20 cellular contexts compared by ENCODE assay signal in the genomic region with DNA sequence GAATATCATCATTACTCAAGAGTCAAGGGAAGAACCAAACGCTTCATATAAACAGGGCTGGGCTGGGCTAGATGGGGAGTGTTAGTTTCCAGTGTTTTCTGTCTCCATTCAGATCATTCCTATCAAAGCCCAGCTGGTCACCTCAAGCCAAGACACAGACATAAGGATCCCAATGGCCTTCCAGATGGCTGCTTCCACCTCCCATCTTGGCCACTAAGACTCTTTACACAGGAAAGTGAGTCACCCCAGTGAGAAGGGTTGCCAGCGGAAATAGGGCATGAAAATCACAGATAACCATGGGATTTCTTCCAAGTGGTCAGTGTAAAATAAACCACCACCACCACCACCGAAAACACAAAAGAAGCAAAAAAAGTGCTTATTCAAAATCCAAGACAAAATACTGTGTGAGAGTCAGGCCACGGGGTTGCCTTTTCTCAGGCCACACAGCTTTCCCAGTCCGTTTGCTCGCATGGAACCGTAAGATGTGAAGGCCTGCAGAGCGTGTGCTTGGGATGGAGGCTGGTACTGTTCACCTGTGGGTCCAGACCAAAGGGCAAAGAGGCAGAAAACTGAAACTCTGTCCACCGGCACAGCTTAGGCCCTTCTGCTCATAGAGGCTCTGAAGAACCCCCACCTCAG. TPM values are rescaled to one million over a fixed set of nuclear protein-coding genes. Genes with fewer than 3 reads are reported as not detected.
DNase-seq lines count a peak whose midpoint lies in the region; ATAC-seq, FAIRE-seq and TF ChIP-seq lines count a peak whose summit lies in the region.
"Had no signal": no experiment of that assay in that cellular context is flagged by ENCODE, and none has a peak within 500 bp of the region (broad histone marks: within the 10 kb centered on the region; RNA-seq: fewer than 3 reads in every experiment).

No MANE protein-coding gene starts in this region.

- CTCF ChIA-PET in IMR-90 (lab: Yijun Ruan, JAX) (interaction anchor here (1.0 kb wide), 1 partner anchor 144 kb away, joined by 3 read pairs; no protein-coding TSS in a partner anchor), K562 (lab: Yijun Ruan, JAX; ENCODE audit: low intra/inter-chr PET ratio) (no interaction called here)

- H3K14ac ChIP-seq in IMR-90 (replicated peaks; ENCODE audit: low read depth, low read length): no peak overlapping the region

- H3K9me3 Mint-ChIP-seq in immature natural killer cell (no peaks in the 10 kb centered on the region), CD14-positive monocyte (peaks cover 0 to 3% (median 0%) of the 10 kb centered on the region in 7 donors)
- H3K9me3 Mint-ChIP-seq: activated T-cell treated with anti-CD3 and anti-CD28 coated beads, Interleukin-2, amount 50 U/mL, for 4 hours; stimulated activated effector memory CD8-positive, alpha-beta T cell treated with anti-CD3 and anti-CD28 coated beads, Interleukin-12 subunit alpha, Interleukin-12 subunit beta, amount 100 ng/mL, for 72 hours; T-cell had no signal

- 80% methylated on average over 1 of the region's 9 CpGs; no CpG with 5 or more reads in 1 of the 2 experiments for WGBS in IMR-90 (ENCODE audit: extremely low coverage in 2 of 2, insufficient read length in 1 of 2), 2 experiments
- WGBS in K562 (ENCODE audit: insufficient coverage, low coverage, missing lambda C conversion rate): 13% methylated on average over 9 of the region's 9 CpGs

- BruUV-seq in IMR-90 (replicated peaks; lab: Mats Ljungman, UMichigan) (no TSS peak), K562 (replicated peaks; lab: Mats Ljungman, UMichigan) (no TSS peak)

- H3K4me1 ChIP-seq in IMR-90 (ENCODE audit: control insufficient read depth, insufficient read depth, low read length) (no peaks in the 10 kb centered on the region; the same call in 1 of the 2 replicates), K562 (replicated peaks in 1 of 2; ENCODE audit: control insufficient read depth in 2 of 2, insufficient read depth in 2 of 2, low read length in 2 of 2) (no peaks in the 10 kb centered on the region; a peak in 1 of 5 replicates)
- H3K4me1 ChIP-seq: prostate gland had no signal

- no peak for TF ChIP-seq POLR2A in IMR-90 (IDR thresholded peaks at IDR 0.05; ENCODE audit: low read depth, low read length)
- TF ChIP-seq POLR2A in K562 (conservative IDR thresholded peaks at IDR 0.05): no peak

- peaks cover 0 to 5% (median 0%) of the 10 kb centered on the region in 3 donors for H3K27me3 Mint-ChIP-seq in immature natural killer cell (ENCODE audit: low read depth in 3 of 3)
- peaks cover 2 to 5% (median 2%) of the 10 kb centered on the region in 3 donors for H3K27me3 Mint-ChIP-seq in CD14-positive monocyte (ENCODE audit: low read depth in 3 of 3)
- H3K27me3 Mint-ChIP-seq: T-cell had no signal

- intact Hi-C loops in IMR-90 (cut with micrococcal nuclease) (no loop called here), K562 (cut with micrococcal nuclease) (no loop called here), CD14-positive monocyte (cut with micrococcal nuclease) (no loop called here)

- no peak overlapping the region for H2BK120ac ChIP-seq in IMR-90 (ENCODE audit: low read depth, low read length)

- H2BK20ac ChIP-seq in IMR-90 (ENCODE audit: low read depth, low read length): no peak overlapping the region

- dilution Hi-C loops in IMR-90 (cut with HindIII; ENCODE audit: low sequenced_read_pairs, unreplicated experiment): loop anchor here (25.0 kb wide), 1 partner anchor 264 kb away; no protein-coding TSS in a partner anchor

- H2AFZ ChIP-seq in IMR-90 (replicated peaks; ENCODE audit: low read length, poor library complexity) (no peak overlapping the region), K562 (ENCODE audit: low read depth, low read length) (no peak overlapping the region)

- H4K8ac ChIP-seq in IMR-90 (ENCODE audit: low read depth in 2 of 2, low read length in 2 of 2): no peak overlapping the region

- TF ChIP-seq RAD21 in IMR-90 (IDR thresholded peaks at IDR 0.05; ENCODE audit: low read length) (no peak), K562 (CRISPR knock-in tag; conservative IDR thresholded peaks at IDR 0.05 in 1 of 2, IDR thresholded peaks at IDR 0.05 in 1 of 2) (no peak)

- DNase-seq in AG10803 (ENCODE audit: low read depth) (peak; percentile 63), IMR-90 (peak; percentile 40), K562 (ENCODE audit: extremely low read depth in 1 of 4, low spot score in 3 of 4) (no peak), immature natural killer cell (peak in 1 of 3 donors; percentile 13), CD14-positive monocyte (ENCODE audit: low spot score) (no peak), T1000 (lab: John Stamatoyannopoulos, UW) (no peak)
- DNase-seq: activated CD4-positive, alpha-beta T cell treated with anti-CD3 and anti-CD28 coated beads for 4 hours; activated T-cell treated with anti-CD3 and anti-CD28 coated beads, Interleukin-2, amount 50 U/mL, for 4 hours; AML-193; DMS53; MV-4-11; NCI-H2171 treated with DMSO at 0.1 percent for 48 hours; stimulated activated CD4-positive, alpha-beta T cell treated with anti-CD3 and anti-CD28 coated beads, Interleukin-4, amount 100 ng/mL, for 1 hour; T-cell had no signal

- H4K20me1 ChIP-seq in IMR-90 (ENCODE audit: insufficient read depth, low read length): no peaks in the 10 kb centered on the region
- no peaks in the 10 kb centered on the region; the same call in 1 of the 2 replicates for H4K20me1 ChIP-seq in K562 (replicated peaks; ENCODE audit: control insufficient read depth, insufficient read depth, low read length)

- H3K56ac ChIP-seq in IMR-90 (ENCODE audit: extremely low read depth, insufficient read depth, low read length): no peak overlapping the region

- no peak overlapping the region for H2AK9ac ChIP-seq in IMR-90 (replicated peaks; ENCODE audit: low read depth, low read length, poor library complexity)

- H3K4ac ChIP-seq in IMR-90 (ENCODE audit: low read depth, low read length): no peak overlapping the region

- no peak overlapping the region for H2BK15ac ChIP-seq in IMR-90 (ENCODE audit: low read depth, low read length)

- H3K27ac ChIP-seq in IMR-90 (ENCODE audit: insufficient read depth, low read length) (no peak overlapping the region), K562 (ENCODE audit: extremely low read depth, low read depth, low read length) (no peak overlapping the region)
- H3K27ac ChIP-seq: prostate gland had no signal

- H3K27ac Mint-ChIP-seq in immature natural killer cell (peak overlapping the region in 5 of 6 donors; percentile 8 to 82 (median 25)), CD14-positive monocyte (no peak overlapping the region)
- H3K27ac Mint-ChIP-seq: brain; stimulated activated effector memory CD8-positive, alpha-beta T cell treated with anti-CD3 and anti-CD28 coated beads, Interleukin-12 subunit alpha, Interleukin-12 subunit beta, amount 100 ng/mL, for 72 hours; T-cell had no signal

- no peak overlapping the region for H3K23ac ChIP-seq in IMR-90 (ENCODE audit: low read depth, low read length)

- in situ Hi-C loops in IMR-90 (cut with MboI; ENCODE audit: low sequenced_read_pairs) (loop anchor here (10.0 kb wide), 1 partner anchor 132 kb away; no protein-coding TSS in a partner anchor), K562 (cut with MboI) (loop anchor here (25.0 kb wide), 1 partner anchor 139 kb away; no protein-coding TSS in a partner anchor)

- no peak overlapping the region for H2BK5ac ChIP-seq in IMR-90 (ENCODE audit: low read depth, low read length, poor library complexity, severe bottlenecking)

- H2AK5ac ChIP-seq in IMR-90 (ENCODE audit: low read depth, low read length): no peak overlapping the region

- H3K4me3 ChIP-seq in AG10803 (ENCODE audit: low read length) (no peak overlapping the region), IMR-90 (ENCODE audit: insufficient read depth, low read depth, low read length) (no peak overlapping the region), K562 (no peak overlapping the region)
- H3K4me3 ChIP-seq: prostate gland had no signal

- H3K36me3 ChIP-seq in IMR-90 (ENCODE audit: control insufficient read depth, insufficient read depth, low read length): no peaks in the 10 kb centered on the region
- H3K36me3 ChIP-seq in K562 (ENCODE audit: control insufficient read depth, insufficient read depth, low read length): no peaks in the 10 kb centered on the region
- H3K36me3 ChIP-seq: prostate gland had no signal

- no peak overlapping the region for H4K91ac ChIP-seq in IMR-90 (ENCODE audit: insufficient read depth, low read depth, low read length)

- no peaks in the 10 kb centered on the region for H3K79me2 ChIP-seq in K562 (ENCODE audit: control insufficient read depth, insufficient read depth, low read length)

- no peak; the same call in 1 of the 2 replicates for ATAC-seq in IMR-90 (ENCODE audit: low read depth)
- ATAC-seq in K562: no peak
- no peak for ATAC-seq in GM21447 (IDR thresholded peaks at IDR 0.05; ENCODE audit: unreplicated experiment)
- no peak for ATAC-seq in HG03108 (IDR thresholded peaks at IDR 0.05; ENCODE audit: unreplicated experiment)
- ATAC-seq: activated T-cell treated with anti-CD3 and anti-CD28 coated beads, Interleukin-2, amount 50 U/mL, for 4 hours; stimulated activated effector memory CD8-positive, alpha-beta T cell treated with anti-CD3 and anti-CD28 coated beads, Interleukin-12 subunit alpha, Interleukin-12 subunit beta, amount 100 ng/mL, for 72 hours; T-cell had no signal

- H3K79me1 ChIP-seq in IMR-90 (ENCODE audit: low read depth in 1 of 2, low read length in 2 of 2): no peaks in the 10 kb centered on the region

- POLR2A ChIA-PET in IMR-90 (lab: Charles Lee; ENCODE audit: unreplicated experiment) (no interaction called here), K562 (lab: Yijun Ruan, JAX) (no interaction called here)

- H3K27me3 ChIP-seq in IMR-90 (ENCODE audit: control insufficient read depth, insufficient read depth, low read length) (peaks cover 7% of the 10 kb centered on the region), K562 (ENCODE audit: control insufficient read depth in 2 of 2, insufficient read depth in 2 of 2, low read length in 2 of 2) (peaks cover 3 to 45% of the 10 kb centered on the region in 2 experiments; a peak in 4 of 5 replicates)

- no peak overlapping the region for H4K5ac ChIP-seq in IMR-90 (ENCODE audit: low read depth, low read length)

- TF ChIP-seq EP300 in K562 (IDR thresholded peaks at IDR 0.05; ENCODE audit: low read length): no peak

- peaks cover 29 to 64% of the 10 kb centered on the region in 2 donors for H3K4me1 Mint-ChIP-seq in immature natural killer cell
- no peaks in the 10 kb centered on the region for H3K4me1 Mint-ChIP-seq in CD14-positive monocyte
- H3K4me1 Mint-ChIP-seq: brain; stimulated activated effector memory CD8-positive, alpha-beta T cell treated with anti-CD3 and anti-CD28 coated beads, Interleukin-12 subunit alpha, Interleukin-12 subunit beta, amount 100 ng/mL, for 72 hours had no signal

- peaks cover 0 to 19% (median 19%) of the 10 kb centered on the region in 3 donors for H3K36me3 Mint-ChIP-seq in immature natural killer cell
- H3K36me3 Mint-ChIP-seq in CD14-positive monocyte: no peaks in the 10 kb centered on the region
- H3K36me3 Mint-ChIP-seq: brain; stimulated activated effector memory CD8-positive, alpha-beta T cell treated with anti-CD3 and anti-CD28 coated beads, Interleukin-12 subunit alpha, Interleukin-12 subunit beta, amount 100 ng/mL, for 72 hours had no signal

- no peak overlapping the region for H3K4me2 ChIP-seq in IMR-90 (ENCODE audit: low read depth, low read length)
- H3K4me2 ChIP-seq in K562 (ENCODE audit: insufficient read depth, low read length): no peak overlapping the region

- H3K9ac ChIP-seq in IMR-90 (ENCODE audit: low read depth, low read length) (no peak overlapping the region), K562 (ENCODE audit: insufficient read depth in 1 of 2, low read depth in 2 of 2, low read length in 2 of 2) (no peak overlapping the region)

- no peaks in the 10 kb centered on the region for H3K9me3 ChIP-seq in IMR-90 (ENCODE audit: control insufficient read depth, insufficient read depth, low read length)
- no peaks in the 10 kb centered on the region for H3K9me3 ChIP-seq in K562 (replicated peaks; ENCODE audit: control insufficient read depth, insufficient read depth, low read depth, low read length)
- H3K9me3 ChIP-seq: prostate gland had no signal

- H3K18ac ChIP-seq in IMR-90 (ENCODE audit: low read depth, low read length): no peak overlapping the region

- no peaks in the 10 kb centered on the region for H3K9me1 ChIP-seq in IMR-90 (ENCODE audit: insufficient read depth, low read length)
- H3K9me1 ChIP-seq in K562 (ENCODE audit: control insufficient read depth, insufficient read depth, low read length): no peaks in the 10 kb centered on the region

- no peak for TF ChIP-seq CTCF in AG10803 (conservative IDR thresholded peaks at IDR 0.05; ENCODE audit: low read length)
- TF ChIP-seq CTCF in IMR-90 (conservative IDR thresholded peaks at IDR 0.05; ENCODE audit: low read depth, low read length): no peak
- no peak for TF ChIP-seq CTCF in K562 (IDR thresholded peaks at IDR 0.05 in 2 of 3, conservative IDR thresholded peaks at IDR 0.05 in 1 of 3; ENCODE audit: insufficient read depth in 2 of 3, low read depth in 1 of 3, low read length in 3 of 3)
- no peak for TF ChIP-seq CTCF in CD14-positive monocyte (IDR thresholded peaks at IDR 0.05)

- FAIRE-seq in K562 (lab: Jason Lieb, UNC): no peak
- FAIRE-seq: GM19239 had no signal

- H3K4me3 Mint-ChIP-seq in immature natural killer cell: peak overlapping the region in 3 of 5 donors; percentile 0 to 11 (median 1)
- no peak overlapping the region for H3K4me3 Mint-ChIP-seq in CD14-positive monocyte
- H3K4me3 Mint-ChIP-seq: activated T-cell treated with anti-CD3 and anti-CD28 coated beads, Interleukin-2, amount 50 U/mL, for 4 hours; brain; stimulated activated effector memory CD8-positive, alpha-beta T cell treated with anti-CD3 and anti-CD28 coated beads, Interleukin-12 subunit alpha, Interleukin-12 subunit beta, amount 100 ng/mL, for 72 hours; T-cell had no signal

RNA-seq across cellular contexts. Expression of a gene that starts 5.6 kb away (rescaled TPM):
- total RNA-seq in IMR-90 (2012; rRNA removed): not detected in 2 replicates
- polyA plus RNA-seq in IMR-90 (2012; rRNA removed): not detected in 2 replicates
- not detected in 2 replicates for polyA plus RNA-seq in IMR-90 (2012; cell fraction: cytosol; rRNA removed)
- not detected in 2 replicates for polyA plus RNA-seq in IMR-90 (2012; cell fraction: nucleus; rRNA removed; ENCODE audit: low replicate concordance)
- 2.5 TPM in 1 of 2 replicates, not detected in the other for total RNA-seq in K562 (2011; cell fraction: chromatin; rRNA removed; ENCODE audit: low replicate concordance)
- 4.6 and 6.2 TPM in 2 replicates for total RNA-seq in K562 (2011; cell fraction: nucleolus; rRNA removed)
- total RNA-seq in K562 (2011; cell fraction: nucleoplasm; rRNA removed): 3.5 and 4.8 TPM in 2 replicates
- total RNA-seq in K562 (2014; rRNA removed): 1.1 and 1.7 TPM in 2 replicates
- total RNA-seq in K562 (2014; rRNA removed; fragmentation: Illumina TruSeq; extraction: Trizol): 2.4 and 2.5 TPM in 2 replicates
- total RNA-seq in K562 (2015; rRNA removed; fragmentation: Illumina TruSeq; extraction: Trizol): 1.3 and 2.4 TPM in 2 replicates
- 23.9 and 30.1 TPM in 2 replicates for total RNA-seq in K562 (2021)
- polyA plus RNA-seq in K562 (2011; rRNA removed): 3.8 and 6.4 TPM in 2 replicates
- polyA plus RNA-seq in K562 (2011; cell fraction: cytosol; rRNA removed): 9.3 and 14.7 TPM in 2 replicates
- 4.3 and 5.0 TPM in 2 replicates for polyA plus RNA-seq in K562 (2011; cell fraction: nucleus; rRNA removed)
- polyA plus RNA-seq in K562 (2012): 6.6 and 43.8 TPM in 2 replicates
- 4.7 and 6.2 TPM in 2 replicates for polyA plus RNA-seq in K562 (2014; fragmentation: Illumina TruSeq; extraction: Trizol)
- polyA plus RNA-seq in K562 (2014; fragmentation: Nextera tagmentation; extraction: Ambion mirVana): 10 to 100 TPM in 1 of 2 experiments, 1 to 10 TPM in 1; 9.5 to 16.4 TPM
- 1.4 and 1.6 TPM in 2 replicates for polyA plus RNA-seq in K562 (2014; rRNA removed)
- 2.8 and 3.7 TPM in 2 replicates for polyA minus RNA-seq in K562 (2011; rRNA and poly(A)+ RNA removed)
- 4.5 and 5.4 TPM in 2 replicates for polyA minus RNA-seq in K562 (2011; cell fraction: cytosol; rRNA and poly(A)+ RNA removed)
- polyA minus RNA-seq in K562 (2011; cell fraction: nucleus; rRNA and poly(A)+ RNA removed): 0.67 and 1.4 TPM in 2 replicates
- polyA plus RNA-seq in immature natural killer cell: not detected
- not detected for polyA plus RNA-seq in CD14-positive monocyte
- total RNA-seq: prostate gland had no signal

RNA-seq across cellular contexts. Expression of a gene that starts 27.1 kb away (rescaled TPM):
- not detected in 2 replicates for total RNA-seq in IMR-90 (2012; rRNA removed)
- polyA plus RNA-seq in IMR-90 (2012; rRNA removed): not detected in 2 replicates
- not detected in 2 replicates for polyA plus RNA-seq in IMR-90 (2012; cell fraction: cytosol; rRNA removed)
- polyA plus RNA-seq in IMR-90 (2012; cell fraction: nucleus; rRNA removed; ENCODE audit: low replicate concordance): not detected in 2 replicates
- total RNA-seq in K562 (2011; cell fraction: chromatin; rRNA removed; ENCODE audit: low replicate concordance): not detected in 2 replicates
- not detected in 2 replicates for total RNA-seq in K562 (2011; cell fraction: nucleolus; rRNA removed)
- total RNA-seq in K562 (2011; cell fraction: nucleoplasm; rRNA removed): not detected in 2 replicates
- not detected in 2 replicates for total RNA-seq in K562 (2014; rRNA removed)
- total RNA-seq in K562 (2014; rRNA removed; fragmentation: Illumina TruSeq; extraction: Trizol): not detected in 2 replicates
- not detected in 2 replicates for total RNA-seq in K562 (2015; rRNA removed; fragmentation: Illumina TruSeq; extraction: Trizol)
- 6.6 and 8.8 TPM in 2 replicates for total RNA-seq in K562 (2021)
- not detected in 2 replicates for polyA plus RNA-seq in K562 (2011; rRNA removed)
- not detected in 2 replicates for polyA plus RNA-seq in K562 (2011; cell fraction: cytosol; rRNA removed)
- polyA plus RNA-seq in K562 (2011; cell fraction: nucleus; rRNA removed): 0.27 TPM in 1 of 2 replicates, not detected in the other
- 0.86 TPM in 1 of 2 replicates, not detected in the other for polyA plus RNA-seq in K562 (2012)
- polyA plus RNA-seq in K562 (2014; fragmentation: Illumina TruSeq; extraction: Trizol): not detected in 2 replicates
- polyA plus RNA-seq in K562 (2014; fragmentation: Nextera tagmentation; extraction: Ambion mirVana): under 1 TPM; 0.07 to 0.20 TPM
- not detected in 2 replicates for polyA plus RNA-seq in K562 (2014; rRNA removed)
- polyA minus RNA-seq in K562 (2011; rRNA and poly(A)+ RNA removed): not detected in 2 replicates
- not detected in 2 replicates for polyA minus RNA-seq in K562 (2011; cell fraction: cytosol; rRNA and poly(A)+ RNA removed)
- not detected in 2 replicates for polyA minus RNA-seq in K562 (2011; cell fraction: nucleus; rRNA and poly(A)+ RNA removed)
- under 1 TPM in 1 of 3 donors, not detected in 2; 0.13 TPM for polyA plus RNA-seq in immature natural killer cell
- polyA plus RNA-seq in CD14-positive monocyte: not detected
- total RNA-seq: prostate gland had no signal

Comparison
In these comparisons a context has a peak if more than half of its experiments do, and no peak if none do; other contexts are left out.
1. DNase-seq: peak in AG10803 (single experiment) and IMR-90 (single experiment); none in K562 (0 of 4), CD14-positive monocyte (single experiment) and T1000 (single experiment).
2. H3K27ac Mint-ChIP-seq: peak in immature natural killer cell (5 of 6); none in CD14-positive monocyte (0 of 7).
3. H3K4me3 Mint-ChIP-seq: peak in immature natural killer cell (3 of 5); none in CD14-positive monocyte (0 of 2).